In genomic region chr1:59136541-59137335, GRCh38 we compare ENCODE assay signal across 14 cellular contexts.
DNase-seq lines count a peak whose midpoint lies in the region; ATAC-seq, FAIRE-seq and TF ChIP-seq lines count a peak whose summit lies in the region.
"Had no signal": no experiment of that assay in that cellular context is flagged by ENCODE, and none has a peak within 500 bp of the region (broad histone marks: within the 10 kb centered on the region; RNA-seq: fewer than 3 reads in every experiment).

No MANE protein-coding gene starts in this region.

- ATAC-seq in WTC11 = no peak
- no peak for ATAC-seq in HG03342 (IDR thresholded peaks at IDR 0.05; ENCODE audit: unreplicated experiment)

- POLR2A ChIA-PET in MCF 10A (lab: Yijun Ruan, JAX) = interaction anchor here (0.6 to 2.1 kb wide), 9 partner anchors 11 to 562 kb away, joined by 3 to 7 read pairs (median 4); no protein-coding TSS in a partner anchor
- POLR2A ChIA-PET in WTC11 (lab: Charles Lee) = no interaction called here

- no peak overlapping the region for H2AFZ ChIP-seq in keratinocyte (ENCODE audit: control insufficient read depth, low read length)

- H3K4me3 ChIP-seq in breast epithelium (no peak overlapping the region), keratinocyte (ENCODE audit: control insufficient read depth in 2 of 3, extremely low read depth in 1 of 3, insufficient read depth in 2 of 3, low read depth in 1 of 3, low read length in 3 of 3) (no peak overlapping the region), tibial artery (no peak overlapping the region)
- H3K4me3 ChIP-seq: testis had no signal

- TF ChIP-seq CTCF in MCF 10A (IDR thresholded peaks at IDR 0.05; ENCODE audit: unreplicated experiment) (no peak), breast epithelium (IDR thresholded peaks at IDR 0.05) (no peak), keratinocyte (optimal IDR thresholded peaks at IDR 0.05 in 1 of 3, IDR thresholded peaks at IDR 0.05 in 1 of 3, conservative IDR thresholded peaks at IDR 0.05 in 1 of 3; ENCODE audit: extremely low read depth in 1 of 3, insufficient read depth in 2 of 3, low read length in 3 of 3) (no peak), WTC11 (IDR thresholded peaks at IDR 0.05) (no peak), GM13976 (IDR thresholded peaks at IDR 0.05; ENCODE audit: borderline replicate concordance, control extremely low read depth, extremely low read depth, insufficient read depth, missing control alignments) (no peak), tibial artery (IDR thresholded peaks at IDR 0.05) (no peak)

- H3K9me3 ChIP-seq in breast epithelium = no peaks in the 10 kb centered on the region
- no peaks in the 10 kb centered on the region for H3K9me3 ChIP-seq in keratinocyte (ENCODE audit: control insufficient read depth, low read depth, low read length)
- no peaks in the 10 kb centered on the region for H3K9me3 ChIP-seq in tibial artery
- H3K9me3 ChIP-seq: testis had no signal

- in situ Hi-C loops in GM13976 (cut with MboI; ENCODE audit: low sequenced_read_pairs, unreplicated experiment) = no loop called here

- no peak overlapping the region for H3K9ac ChIP-seq in keratinocyte (ENCODE audit: control insufficient read depth, extremely low read depth, insufficient read depth, low read length)

- no peaks in the 10 kb centered on the region for H3K79me2 ChIP-seq in keratinocyte (ENCODE audit: control insufficient read depth, insufficient read depth, low read length)

- H3K4me1 ChIP-seq in breast epithelium = no peaks in the 10 kb centered on the region
- peaks cover 24% of the 10 kb centered on the region for H3K4me1 ChIP-seq in keratinocyte (ENCODE audit: control insufficient read depth, extremely low read depth, insufficient read depth, low read length)
- peaks cover 0 to 24% (median 6%) of the 10 kb centered on the region in 4 donors for H3K4me1 ChIP-seq in tibial artery

- H3K27ac ChIP-seq in breast epithelium = no peak overlapping the region
- H3K27ac ChIP-seq in keratinocyte (ENCODE audit: control insufficient read depth, insufficient read depth, low read length) = no peak overlapping the region
- H3K27ac ChIP-seq in tibial artery = no peak overlapping the region
- H3K27ac ChIP-seq: brain microvascular endothelial cell, testis had no signal

- H3K9me1 ChIP-seq in keratinocyte (ENCODE audit: control insufficient read depth, extremely low read depth, insufficient read depth, low read length) = no peaks in the 10 kb centered on the region

- TF ChIP-seq POLR2A in breast epithelium (IDR thresholded peaks at IDR 0.05) = no peak

- H3K27me3 Mint-ChIP-seq in MCF 10A (ENCODE audit: insufficient read depth, unreplicated experiment) = no peaks in the 10 kb centered on the region
- no peaks in the 10 kb centered on the region for H3K27me3 Mint-ChIP-seq in WTC11 (ENCODE audit: low read depth)

- H3K4me1 Mint-ChIP-seq in MCF 10A (ENCODE audit: insufficient read depth, unreplicated experiment) (peaks cover 22% of the 10 kb centered on the region), WTC11 (peaks cover 34% of the 10 kb centered on the region)

- no peak overlapping the region for H3K4me2 ChIP-seq in keratinocyte (ENCODE audit: control insufficient read depth, extremely low read depth, insufficient read depth, low read depth, low read length)

- H3K4me3 Mint-ChIP-seq in MCF 10A (ENCODE audit: unreplicated experiment) (no peak overlapping the region), WTC11 (no peak overlapping the region)
- H3K4me3 Mint-ChIP-seq: activated T-helper 1 cell treated with anti-CD3 and anti-CD28 coated beads, Interleukin-12 subunit alpha, Interleukin-12 subunit beta, Interleukin-2, Interleukin-4 antibody, amounts not matched to agents 30 ng/mL and 10 ng/mL and 1 ng/mL, durations not matched to agents 14 hours and 24 hours and 36 hours had no signal

- H3K36me3 ChIP-seq in breast epithelium (no peaks in the 10 kb centered on the region), keratinocyte (ENCODE audit: control insufficient read depth in 2 of 2, extremely low read depth in 1 of 2, insufficient read depth in 2 of 2, low read length in 2 of 2) (no peaks in the 10 kb centered on the region), tibial artery (no peaks in the 10 kb centered on the region)
- H3K36me3 ChIP-seq: brain microvascular endothelial cell had no signal

- H3K27me3 ChIP-seq in breast epithelium (no peaks in the 10 kb centered on the region), keratinocyte (ENCODE audit: control insufficient read depth, extremely low read depth, insufficient read depth, low read length) (no peaks in the 10 kb centered on the region), tibial artery (no peaks in the 10 kb centered on the region)
- H3K27me3 ChIP-seq: brain microvascular endothelial cell, testis had no signal

- H3K36me3 Mint-ChIP-seq in MCF 10A (ENCODE audit: insufficient read depth, unreplicated experiment) (peaks cover 6% of the 10 kb centered on the region), WTC11 (no peaks in the 10 kb centered on the region)

- no TSS peak for BruUV-seq in MCF 10A (replicated peaks; lab: Mats Ljungman, UMichigan)

- CTCF ChIA-PET in MCF 10A (lab: Yijun Ruan, JAX) = interaction anchor here (0.6 to 1.6 kb wide), 4 partner anchors 7 to 171 kb away, joined by 3 to 4 read pairs (median 3); no protein-coding TSS in a partner anchor
- CTCF ChIA-PET in WTC11 (lab: Charles Lee) = no interaction called here

- H3K27ac Mint-ChIP-seq in MCF 10A (ENCODE audit: low read depth, unreplicated experiment) = peak overlapping the region; percentile 90
- no peak overlapping the region for H3K27ac Mint-ChIP-seq in WTC11
- H3K27ac Mint-ChIP-seq: activated T-helper 1 cell treated with anti-CD3 and anti-CD28 coated beads, Interleukin-12 subunit alpha, Interleukin-12 subunit beta, Interleukin-2, Interleukin-4 antibody, amounts not matched to agents 30 ng/mL and 10 ng/mL and 1 ng/mL, durations not matched to agents 14 hours and 24 hours and 36 hours had no signal

- peak; percentile 53 for FAIRE-seq in keratinocyte (lab: Jason Lieb, UNC)
- FAIRE-seq: A204.1 had no signal

- dilution Hi-C loops in keratinocyte (cut with MboI; ENCODE audit: extremely low pct_ligation_motif_present, low sequenced_read_pairs) = no loop called here

- peak; percentile 91 for DNase-seq in MCF 10A (ENCODE audit: unreplicated experiment)
- no peak for DNase-seq in breast epithelium (ENCODE audit: low spot score in 2 of 2)
- peak; percentile 13 to 58 for DNase-seq in SW 1271 (lab: John Stamatoyannopoulos, UW)
- DNase-seq in keratinocyte (ENCODE audit: low read depth, low spot score) = no peak
- no peak for DNase-seq in WTC11 (ENCODE audit: low spot score)
- DNase-seq in GM13976 (ENCODE audit: low spot score) = no peak
- no peak for DNase-seq in tibial artery
- DNase-seq: activated CD4-positive, alpha-beta T cell treated with anti-CD3 and anti-CD28 coated beads for 1 hour; brain microvascular endothelial cell; DMS153; testis had no signal

- intact Hi-C loops in MCF 10A (cut with micrococcal nuclease) = no loop called here
- intact Hi-C loops in breast epithelium (cut with DNase I; ENCODE audit: low total_unique reads) = no loop called here
- intact Hi-C loops in tibial artery (cut with DNase I; ENCODE audit: low total_unique reads) = no loop called here

- H3K9me3 Mint-ChIP-seq in MCF 10A (ENCODE audit: unreplicated experiment) (no peaks in the 10 kb centered on the region), WTC11 (no peaks in the 10 kb centered on the region; the same call in 1 of the 2 replicates)
- H3K9me3 Mint-ChIP-seq: activated T-helper 1 cell treated with anti-CD3 and anti-CD28 coated beads, Interleukin-12 subunit alpha, Interleukin-12 subunit beta, Interleukin-2, Interleukin-4 antibody, amounts not matched to agents 30 ng/mL and 10 ng/mL and 1 ng/mL, durations not matched to agents 14 hours and 24 hours and 36 hours had no signal

- no peaks in the 10 kb centered on the region for H4K20me1 ChIP-seq in keratinocyte (ENCODE audit: control insufficient read depth, extremely low read depth, insufficient read depth, low read length)

TF ChIP-seq in WTC11, 78 proteins besides CTCF, POLR2A, EP300 and RAD21:
- no peak for TF ChIP-seq MYBL2 (CRISPR knock-in tag; IDR thresholded peaks at IDR 0.05)
- no peak for TF ChIP-seq E2F1 (CRISPR knock-in tag; IDR thresholded peaks at IDR 0.05)
- no peak for TF ChIP-seq JAZF1 (CRISPR knock-in tag; IDR thresholded peaks at IDR 0.05)
- TF ChIP-seq PRRX2 (CRISPR knock-in tag; IDR thresholded peaks at IDR 0.05) = no peak
- TF ChIP-seq NFATC4 (CRISPR knock-in tag; IDR thresholded peaks at IDR 0.05) = no peak
- TF ChIP-seq ESRRA (CRISPR knock-in tag; IDR thresholded peaks at IDR 0.05; ENCODE audit: borderline replicate concordance) = no peak
- no peak for TF ChIP-seq ZNF416 (CRISPR knock-in tag; IDR thresholded peaks at IDR 0.05)
- TF ChIP-seq ELF4 (CRISPR knock-in tag; IDR thresholded peaks at IDR 0.05; ENCODE audit: low read depth) = no peak
- TF ChIP-seq OVOL2 (CRISPR knock-in tag; IDR thresholded peaks at IDR 0.05; ENCODE audit: borderline replicate concordance) = no peak

Comparison
In these comparisons a context has a peak if more than half of its experiments do, and no peak if none do; other contexts are left out.
1. DNase-seq: peak in MCF 10A (single experiment) and SW 1271 (2 of 2); none in breast epithelium (0 of 2), keratinocyte (single experiment), WTC11 (single experiment), GM13976 (single experiment) and tibial artery (0 of 2).